Comparison of ENCODE assay signal across 4 cellular contexts in the genomic region with DNA sequence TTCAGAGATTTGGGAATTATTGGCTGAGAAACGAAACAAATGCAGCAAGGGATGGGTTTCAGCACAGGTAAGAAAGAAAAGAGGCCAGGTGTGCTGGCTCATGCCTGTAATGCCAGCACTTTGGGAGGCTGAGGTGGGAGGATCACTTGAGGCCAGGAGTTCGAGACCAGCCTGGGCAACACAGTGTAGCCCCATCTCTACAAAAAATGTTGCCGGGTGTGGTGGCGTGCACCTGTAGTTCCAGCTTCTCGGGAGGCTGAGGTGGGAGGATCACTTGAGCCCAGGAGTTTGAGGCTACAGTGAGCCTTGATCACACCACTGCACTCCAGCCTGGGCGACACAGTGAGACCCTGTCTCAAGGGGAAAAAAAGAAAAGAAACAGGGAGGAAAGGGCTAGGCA. TPM values are rescaled to one million over a fixed set of nuclear protein-coding genes. Genes with fewer than 3 reads are reported as not detected.
"Had no signal": no experiment of that assay in that cellular context is flagged by ENCODE, and none has a peak within 500 bp of the region (broad histone marks: within the 10 kb centered on the region; RNA-seq: fewer than 3 reads in every experiment).

No MANE protein-coding gene starts in this region.

RNA-seq across cellular contexts. Expression of a gene that starts 20.2 kb away (rescaled TPM):
- total RNA-seq: HT-29, NCI-H460, Right ventricle myocardium superior, SJSA1 had no signal
